In genomic region chr2:227884511-227884947, GRCh38 we compare ENCODE assay signal across 8 cellular contexts. TPM values are rescaled to one million over a fixed set of nuclear protein-coding genes. Genes with fewer than 3 reads are reported as not detected.
DNase-seq lines count a peak whose midpoint lies in the region; ATAC-seq and FAIRE-seq lines count a peak whose summit lies in the region.

No MANE protein-coding gene starts in this region.

- FAIRE-seq in RCC 7860 (lab: Jason Lieb, UNC) = no peak

- ATAC-seq in GM19467 (IDR thresholded peaks at IDR 0.05; ENCODE audit: unreplicated experiment) (peak; percentile 89), HG03457 (IDR thresholded peaks at IDR 0.05; ENCODE audit: unreplicated experiment) (peak; percentile 90), Right ventricle myocardium superior (ENCODE audit: poor library complexity) (peak; percentile 69)

- DNase-seq in DMS53 (lab: John Stamatoyannopoulos, UW) (peak; percentile 87), RCC 7860 (ENCODE audit: low spot score) (peak; percentile 68), Right ventricle myocardium superior (peak; percentile 85), hippocampal formation (lab: John Stamatoyannopoulos, UW) (no peak)
- peak; percentile 6 to 11 for DNase-seq in activated T-helper 1 cell treated with anti-CD3 and anti-CD28 coated beads, Interleukin-2, amount 50 U/mL, for 16 hours (ENCODE audit: low read depth in 1 of 2, low spot score in 1 of 2)
- DNase-seq in stimulated activated CD4-positive, alpha-beta T cell treated with anti-CD3 and anti-CD28 coated beads, Interleukin-12 subunit alpha, Interleukin-12 subunit beta, amount 100 ng/mL, for 4 hours = peak; percentile 53

- intact Hi-C loops in Right ventricle myocardium superior (cut with DNase I) = no loop called here

RNA-seq across cellular contexts. Expression of gene DAW1, which starts 13.1 kb away (rescaled TPM):
- total RNA-seq in Right ventricle myocardium superior = 0.13 TPM

Comparison
In these comparisons a context has a peak if more than half of its experiments do, and no peak if none do; other contexts are left out.
1. DNase-seq: peak in DMS53 (single experiment), RCC 7860 (single experiment), activated T-helper 1 cell treated with anti-CD3 and anti-CD28 coated beads, Interleukin-2, amount 50 U/mL, for 16 hours (2 of 2), Right ventricle myocardium superior (single experiment) and stimulated activated CD4-positive, alpha-beta T cell treated with anti-CD3 and anti-CD28 coated beads, Interleukin-12 subunit alpha, Interleukin-12 subunit beta, amount 100 ng/mL, for 4 hours (single experiment); none in hippocampal formation (0 of 2).
2. Peak in every context shown above with its lines, with median percentiles within 50 percentile points of each other: ATAC-seq.